ENCODE assay signal across 25 cellular contexts in the genomic region with DNA sequence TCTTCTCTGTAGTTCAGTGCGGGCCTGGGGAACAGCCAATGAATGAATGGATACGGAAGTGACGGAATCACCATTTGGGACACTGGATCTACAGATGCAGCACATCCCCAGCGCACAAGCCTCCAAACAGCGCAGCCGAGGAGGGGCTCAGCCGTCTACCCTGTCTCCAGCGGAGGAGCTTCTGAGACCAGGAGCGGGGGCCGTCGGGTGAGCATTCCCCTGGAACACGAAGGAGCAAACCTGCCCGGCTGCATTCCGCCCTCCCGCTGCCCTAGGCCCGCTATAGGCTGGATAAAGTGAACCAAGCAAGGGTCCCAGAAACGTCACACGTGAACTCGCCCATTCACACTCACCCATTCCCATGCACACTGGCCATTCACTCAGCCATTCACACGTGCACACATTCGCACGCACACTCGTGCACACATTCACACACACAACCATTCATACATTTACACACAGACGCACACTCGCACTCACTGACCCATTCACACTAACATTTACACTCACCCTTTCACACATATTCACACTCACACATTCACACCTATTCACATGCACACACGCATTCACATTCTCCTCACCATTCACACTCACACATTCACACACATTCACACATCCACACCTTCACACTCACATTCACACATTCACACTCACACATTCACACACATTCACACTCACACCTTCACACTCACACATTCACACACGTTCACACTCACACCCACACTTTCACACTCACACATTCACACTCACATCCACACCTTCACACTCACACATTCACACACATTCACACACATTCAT.
DNase-seq lines count a peak whose midpoint lies in the region; ATAC-seq and TF ChIP-seq lines count a peak whose summit lies in the region.
"Had no signal": no experiment of that assay in that cellular context is flagged by ENCODE, and none has a peak within 500 bp of the region (broad histone marks: within the 10 kb centered on the region; RNA-seq: fewer than 3 reads in every experiment).

No MANE protein-coding gene starts in this region.

- CTCF ChIA-PET in activated CD8-positive, alpha-beta memory T cell treated with anti-CD3 and anti-CD28 coated beads, Interleukin-2, amount 10 ng/mL, durations not matched to agents 7 days and 5 days (lab: Charles Lee): no interaction called here
- CTCF ChIA-PET in WTC11 (lab: Charles Lee): interaction anchor here (1.2 to 3.2 kb wide), 2 partner anchors 18 to 71 kb away, joined by 4 to 10 read pairs; no protein-coding TSS in a partner anchor

- 92 to 95% (median 95%) methylated on average over 27 of the region's 27 CpGs for WGBS in spleen, 5 donors

- intact Hi-C loops in spleen (cut with DNase I; ENCODE audit: low total_unique reads): no loop called here

- TF ChIP-seq POLR2A in spleen (IDR thresholded peaks at IDR 0.05): no peak

- H3K9me3 Mint-ChIP-seq in activated CD8-positive, alpha-beta memory T cell treated with anti-CD3 and anti-CD28 coated beads, Interleukin-2, amount 10 ng/mL, durations not matched to agents 7 days and 5 days (ENCODE audit: low read depth): no peaks in the 10 kb centered on the region
- H3K9me3 Mint-ChIP-seq in WTC11: no peaks in the 10 kb centered on the region
- H3K9me3 Mint-ChIP-seq: activated CD8-positive, alpha-beta T cell treated with anti-CD3 and anti-CD28 coated beads for 36 hours; activated naive CD4-positive, alpha-beta T cell treated with anti-CD3 and anti-CD28 coated beads for 36 hours; stimulated activated naive CD8-positive, alpha-beta T cell treated with anti-CD3 and anti-CD28 coated beads, Interleukin-15, Interleukin-2, amounts not matched to agents 100 ng/mL and 50 ng/mL, for 24 hours had no signal

- peak; percentile 42 for DNase-seq in activated CD8-positive, alpha-beta memory T cell treated with anti-CD3 and anti-CD28 coated beads for 24 hours
- no peak for DNase-seq in activated CD8-positive, alpha-beta memory T cell treated with anti-CD3 and anti-CD28 coated beads, Interleukin-2, amount 10 ng/mL, durations not matched to agents 7 days and 5 days
- DNase-seq in WTC11 (ENCODE audit: low spot score) (no peak), islet precursor cell (peak; percentile 86), spleen (peak; percentile 68), LoVo (ENCODE audit: low spot score) (no peak)
- DNase-seq in activated CD4-positive, CD25-positive, alpha-beta regulatory T cell (lab: John Stamatoyannopoulos, UW): no peak
- DNase-seq in activated CD4-positive, alpha-beta T cell treated with anti-CD3 and anti-CD28 coated beads for 1 hour: no peak
- DNase-seq: activated B cell treated with CpG ODN at 0.5 μM for 24 hours; activated CD8-positive, alpha-beta T cell treated with anti-CD3 and anti-CD28 coated beads for 36 hours; activated naive CD4-positive, alpha-beta T cell treated with anti-CD3 and anti-CD28 coated beads for 36 hours; activated T-cell treated with anti-CD3 and anti-CD28 coated beads, Interleukin-2, amount 50 U/mL, for 48 hours; amygdala; EL; KBM-7; mammary epithelial cell; NCI-H526 treated with DMSO at 0.1 percent for 48 hours; nucleus accumbens; retina; stimulated activated CD4-positive, alpha-beta T cell treated with anti-CD3 and anti-CD28 coated beads, Interleukin-4, amount 100 ng/mL, for 4 hours; T1000; transverse colon had no signal

- H3K27me3 ChIP-seq in spleen (replicated peaks in 1 of 7): no peaks in the 10 kb centered on the region
- H3K27me3 ChIP-seq: cardiac muscle cell, transverse colon had no signal

- peaks cover 5 to 17% (median 9%) of the 10 kb centered on the region in 6 donors for H3K36me3 ChIP-seq in spleen
- H3K36me3 ChIP-seq: cardiac muscle cell, transverse colon had no signal

- no peak overlapping the region for H3K4me3 ChIP-seq in spleen
- H3K4me3 ChIP-seq: cardiac muscle cell, transverse colon had no signal

- H3K27me3 Mint-ChIP-seq in activated CD8-positive, alpha-beta memory T cell treated with anti-CD3 and anti-CD28 coated beads, Interleukin-2, amount 10 ng/mL, durations not matched to agents 7 days and 5 days: peaks cover under 1% of the 10 kb centered on the region
- peaks cover 3% of the 10 kb centered on the region for H3K27me3 Mint-ChIP-seq in WTC11 (ENCODE audit: low read depth)
- H3K27me3 Mint-ChIP-seq: activated B cell treated with CpG ODN at 0.5 μM for 24 hours; activated CD8-positive, alpha-beta T cell treated with anti-CD3 and anti-CD28 coated beads for 36 hours; stimulated activated naive CD8-positive, alpha-beta T cell treated with anti-CD3 and anti-CD28 coated beads, Interleukin-15, Interleukin-2, amounts not matched to agents 100 ng/mL and 50 ng/mL, for 24 hours had no signal

- no peaks in the 10 kb centered on the region for H3K4me1 ChIP-seq in spleen
- H3K4me1 ChIP-seq: transverse colon had no signal

- ATAC-seq in activated CD8-positive, alpha-beta memory T cell treated with anti-CD3 and anti-CD28 coated beads, Interleukin-2, amount 10 ng/mL, durations not matched to agents 7 days and 5 days: no peak
- ATAC-seq in WTC11: peak; percentile 53
- ATAC-seq: activated CD8-positive, alpha-beta T cell treated with anti-CD3 and anti-CD28 coated beads for 36 hours had no signal

- POLR2A ChIA-PET in WTC11 (lab: Charles Lee): interaction anchor here (0.6 kb wide), 1 partner anchor 17 kb away, joined by 3 read pairs; no protein-coding TSS in a partner anchor

- H3K4me1 Mint-ChIP-seq in activated CD8-positive, alpha-beta memory T cell treated with anti-CD3 and anti-CD28 coated beads, Interleukin-2, amount 10 ng/mL, durations not matched to agents 7 days and 5 days: peaks cover 16% of the 10 kb centered on the region
- H3K4me1 Mint-ChIP-seq in WTC11: no peaks in the 10 kb centered on the region

- H3K27ac Mint-ChIP-seq in activated CD8-positive, alpha-beta memory T cell treated with anti-CD3 and anti-CD28 coated beads, Interleukin-2, amount 10 ng/mL, durations not matched to agents 7 days and 5 days: no peak overlapping the region
- no peak overlapping the region for H3K27ac Mint-ChIP-seq in WTC11
- H3K27ac Mint-ChIP-seq: activated B cell treated with CpG ODN at 0.5 μM for 24 hours; activated CD8-positive, alpha-beta T cell treated with anti-CD3 and anti-CD28 coated beads for 36 hours; activated naive CD4-positive, alpha-beta T cell treated with anti-CD3 and anti-CD28 coated beads for 36 hours; stimulated activated naive CD8-positive, alpha-beta T cell treated with anti-CD3 and anti-CD28 coated beads, Interleukin-15, Interleukin-2, amounts not matched to agents 100 ng/mL and 50 ng/mL, for 24 hours had no signal

- H3K9me3 ChIP-seq in spleen: no peaks in the 10 kb centered on the region
- H3K9me3 ChIP-seq: transverse colon had no signal

- peak overlapping the region in 1 of 8 donors; percentile 21 for H3K27ac ChIP-seq in spleen
- H3K27ac ChIP-seq: cardiac muscle cell, RWPE1, transverse colon had no signal

- no peak overlapping the region for H3K4me3 Mint-ChIP-seq in activated CD8-positive, alpha-beta memory T cell treated with anti-CD3 and anti-CD28 coated beads, Interleukin-2, amount 10 ng/mL, durations not matched to agents 7 days and 5 days
- no peak overlapping the region for H3K4me3 Mint-ChIP-seq in WTC11
- H3K4me3 Mint-ChIP-seq: activated B cell treated with CpG ODN at 0.5 μM for 24 hours; activated CD8-positive, alpha-beta T cell treated with anti-CD3 and anti-CD28 coated beads for 36 hours; activated naive CD4-positive, alpha-beta T cell treated with anti-CD3 and anti-CD28 coated beads for 36 hours; stimulated activated naive CD8-positive, alpha-beta T cell treated with anti-CD3 and anti-CD28 coated beads, Interleukin-15, Interleukin-2, amounts not matched to agents 100 ng/mL and 50 ng/mL, for 24 hours had no signal

- H3K36me3 Mint-ChIP-seq in activated CD8-positive, alpha-beta memory T cell treated with anti-CD3 and anti-CD28 coated beads, Interleukin-2, amount 10 ng/mL, durations not matched to agents 7 days and 5 days: peaks cover 8% of the 10 kb centered on the region
- no peaks in the 10 kb centered on the region for H3K36me3 Mint-ChIP-seq in WTC11

- no peak for TF ChIP-seq CTCF in WTC11 (IDR thresholded peaks at IDR 0.05)
- TF ChIP-seq CTCF in spleen (IDR thresholded peaks at IDR 0.05 in 8 of 11, conservative IDR thresholded peaks at IDR 0.05 in 3 of 11): no peak

TF ChIP-seq in WTC11, 78 proteins besides CTCF, POLR2A, EP300 and RAD21:
- TF ChIP-seq SMAD3 (CRISPR knock-in tag; IDR thresholded peaks at IDR 0.05; ENCODE audit: borderline replicate concordance) (no peak), ZNF671 (CRISPR knock-in tag; IDR thresholded peaks at IDR 0.05) (no peak)
- TF ChIP-seq, protein P1, sequence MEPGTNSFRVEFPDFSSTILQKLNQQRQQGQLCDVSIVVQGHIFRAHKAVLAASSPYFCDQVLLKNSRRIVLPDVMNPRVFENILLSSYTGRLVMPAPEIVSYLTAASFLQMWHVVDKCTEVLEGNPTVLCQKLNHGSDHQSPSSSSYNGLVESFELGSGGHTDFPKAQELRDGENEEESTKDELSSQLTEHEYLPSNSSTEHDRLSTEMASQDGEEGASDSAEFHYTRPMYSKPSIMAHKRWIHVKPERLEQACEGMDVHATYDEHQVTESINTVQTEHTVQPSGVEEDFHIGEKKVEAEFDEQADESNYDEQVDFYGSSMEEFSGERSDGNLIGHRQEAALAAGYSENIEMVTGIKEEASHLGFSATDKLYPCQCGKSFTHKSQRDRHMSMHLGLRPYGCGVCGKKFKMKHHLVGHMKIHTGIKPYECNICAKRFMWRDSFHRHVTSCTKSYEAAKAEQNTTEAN (CRISPR knock-in tag; IDR thresholded peaks at IDR 0.05): peak; percentile 94; the same call in 1 of the 2 replicates

Comparison
In these comparisons a context has a peak if more than half of its experiments do, and no peak if none do; other contexts are left out.
1. DNase-seq: peak in activated CD8-positive, alpha-beta memory T cell treated with anti-CD3 and anti-CD28 coated beads for 24 hours (single experiment), islet precursor cell (single experiment) and spleen (single experiment); none in activated CD8-positive, alpha-beta memory T cell treated with anti-CD3 and anti-CD28 coated beads, Interleukin-2, amount 10 ng/mL, durations not matched to agents 7 days and 5 days (single experiment), WTC11 (single experiment), LoVo (single experiment), activated CD4-positive, CD25-positive, alpha-beta regulatory T cell (0 of 4) and activated CD4-positive, alpha-beta T cell treated with anti-CD3 and anti-CD28 coated beads for 1 hour (single experiment).